Comparison of ENCODE assay signal across 13 cellular contexts in the genomic region with DNA sequence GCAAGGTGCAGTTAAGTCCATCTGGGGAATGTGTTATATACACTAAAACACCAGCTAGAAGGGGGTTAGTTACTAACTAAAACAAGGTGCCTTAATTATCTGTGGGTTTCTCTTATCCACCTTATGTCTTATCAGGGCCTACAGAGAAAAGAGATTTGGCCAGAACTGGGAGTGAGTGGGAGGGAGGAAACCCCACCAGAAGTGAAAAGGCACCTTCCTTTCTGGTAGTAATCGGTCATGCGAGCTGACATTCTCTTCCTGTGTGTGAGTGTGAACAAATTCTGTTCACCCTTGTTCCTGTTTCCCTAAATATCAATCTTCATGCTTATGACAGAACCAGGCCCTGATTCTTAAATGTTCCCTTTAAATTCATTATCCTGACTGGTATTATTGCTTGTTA. TPM values are rescaled to one million over a fixed set of nuclear protein-coding genes. Genes with fewer than 3 reads are reported as not detected.
DNase-seq lines count a peak whose midpoint lies in the region; ATAC-seq and TF ChIP-seq lines count a peak whose summit lies in the region.
"Had no signal": no experiment of that assay in that cellular context is flagged by ENCODE, and none has a peak within 500 bp of the region (broad histone marks: within the 10 kb centered on the region; RNA-seq: fewer than 3 reads in every experiment).

No MANE protein-coding gene starts in this region.

- no peak for TF ChIP-seq POLR2A in upper lobe of left lung (IDR thresholded peaks at IDR 0.05)

- no peaks in the 10 kb centered on the region for H3K27me3 ChIP-seq in upper lobe of left lung
- H3K27me3 ChIP-seq: Peyer's patch had no signal

- H3K4me3 Mint-ChIP-seq in activated CD4-positive, alpha-beta T cell treated with anti-CD3 and anti-CD28 coated beads for 36 hours: no peak overlapping the region
- H3K4me3 Mint-ChIP-seq in stimulated activated effector memory CD8-positive, alpha-beta T cell treated with anti-CD3 and anti-CD28 coated beads, Interleukin-12 subunit alpha, Interleukin-12 subunit beta, amount 100 ng/mL, for 72 hours: no peak overlapping the region
- H3K4me3 Mint-ChIP-seq: activated CD4-positive, alpha-beta memory T cell treated with anti-CD3 and anti-CD28 coated beads for 36 hours had no signal

- H3K36me3 Mint-ChIP-seq in activated CD4-positive, alpha-beta T cell treated with anti-CD3 and anti-CD28 coated beads for 36 hours (ENCODE audit: low read depth): no peaks in the 10 kb centered on the region
- no peaks in the 10 kb centered on the region for H3K36me3 Mint-ChIP-seq in stimulated activated effector memory CD8-positive, alpha-beta T cell treated with anti-CD3 and anti-CD28 coated beads, Interleukin-12 subunit alpha, Interleukin-12 subunit beta, amount 100 ng/mL, for 72 hours
- H3K36me3 Mint-ChIP-seq: activated CD4-positive, alpha-beta memory T cell treated with anti-CD3 and anti-CD28 coated beads for 36 hours had no signal

- H3K4me3 ChIP-seq in upper lobe of left lung: no peak overlapping the region
- H3K4me3 ChIP-seq: Peyer's patch had no signal

- CTCF ChIA-PET in activated CD4-positive, alpha-beta T cell treated with anti-CD3 and anti-CD28 coated beads for 36 hours (lab: Charles Lee): interaction anchor here (1.0 to 11.2 kb wide), 7 partner anchors 13 to 599 kb away, joined by 3 to 134 read pairs (median 5); no protein-coding TSS in a partner anchor

- peaks cover 0 to 5% (median 0%) of the 10 kb centered on the region in 4 donors for H3K36me3 ChIP-seq in upper lobe of left lung
- H3K36me3 ChIP-seq: Peyer's patch had no signal

- no peaks in the 10 kb centered on the region for H3K4me1 ChIP-seq in upper lobe of left lung
- H3K4me1 ChIP-seq: Peyer's patch had no signal

- intact Hi-C loops in activated CD4-positive, alpha-beta T cell treated with anti-CD3 and anti-CD28 coated beads for 36 hours (cut with DNase I, micrococcal nuclease): no loop called here

- ATAC-seq in activated CD4-positive, alpha-beta T cell treated with anti-CD3 and anti-CD28 coated beads for 36 hours: peak; percentile 42
- peak; percentile 69 for ATAC-seq in GM21825 (IDR thresholded peaks at IDR 0.05; ENCODE audit: unreplicated experiment)
- peak; percentile 69 for ATAC-seq in HG03520 (IDR thresholded peaks at IDR 0.05; ENCODE audit: unreplicated experiment)
- ATAC-seq in stimulated activated effector memory CD8-positive, alpha-beta T cell treated with anti-CD3 and anti-CD28 coated beads, Interleukin-12 subunit alpha, Interleukin-12 subunit beta, amount 100 ng/mL, for 72 hours: peak; percentile 49
- ATAC-seq in upper lobe of left lung (ENCODE audit: low FRiP score in 2 of 2): no peak

- no peak overlapping the region for H3K27ac Mint-ChIP-seq in activated CD4-positive, alpha-beta T cell treated with anti-CD3 and anti-CD28 coated beads for 36 hours
- no peak overlapping the region for H3K27ac Mint-ChIP-seq in stimulated activated effector memory CD8-positive, alpha-beta T cell treated with anti-CD3 and anti-CD28 coated beads, Interleukin-12 subunit alpha, Interleukin-12 subunit beta, amount 100 ng/mL, for 72 hours
- H3K27ac Mint-ChIP-seq: activated CD4-positive, alpha-beta memory T cell treated with anti-CD3 and anti-CD28 coated beads for 36 hours had no signal

- 42 to 78% methylated on average over 2 of the region's 2 CpGs for WGBS in upper lobe of left lung, 2 donors

- DNase-seq in activated CD4-positive, alpha-beta T cell treated with anti-CD3 and anti-CD28 coated beads for 36 hours: peak; percentile 4
- DNase-seq in activated CD4-positive, alpha-beta T cell treated with anti-CD3 and anti-CD28 coated beads for 4 hours: no peak
- no peak for DNase-seq in stimulated activated effector memory CD8-positive, alpha-beta T cell treated with anti-CD3 and anti-CD28 coated beads, Interleukin-12 subunit alpha, Interleukin-12 subunit beta, amount 100 ng/mL, for 72 hours (ENCODE audit: low spot score in 2 of 2)
- DNase-seq in GM19238 (ENCODE audit: insufficient read length, low spot score) (no peak), DMS79 (lab: John Stamatoyannopoulos, UW) (no peak), upper lobe of left lung (no peak)
- DNase-seq: kidney glomerular epithelial cell; NCI-H1105 treated with DMSO at 0.1 percent for 48 hours; stimulated activated CD4-positive, alpha-beta T cell treated with anti-CD3 and anti-CD28 coated beads, Interleukin-2, amount 100 ng/mL, for 48 hours had no signal

- no peak for TF ChIP-seq EP300 in upper lobe of left lung (IDR thresholded peaks at IDR 0.05)

- no peaks in the 10 kb centered on the region for H3K9me3 ChIP-seq in upper lobe of left lung
- H3K9me3 ChIP-seq: Peyer's patch had no signal

- H3K27ac ChIP-seq in upper lobe of left lung: no peak overlapping the region
- H3K27ac ChIP-seq: Peyer's patch had no signal

- peaks cover 13% of the 10 kb centered on the region for H3K4me1 Mint-ChIP-seq in activated CD4-positive, alpha-beta T cell treated with anti-CD3 and anti-CD28 coated beads for 36 hours
- H3K4me1 Mint-ChIP-seq in stimulated activated effector memory CD8-positive, alpha-beta T cell treated with anti-CD3 and anti-CD28 coated beads, Interleukin-12 subunit alpha, Interleukin-12 subunit beta, amount 100 ng/mL, for 72 hours: peaks cover 7% of the 10 kb centered on the region

- H3K9me3 Mint-ChIP-seq in activated CD4-positive, alpha-beta T cell treated with anti-CD3 and anti-CD28 coated beads for 36 hours (ENCODE audit: low read depth): no peaks in the 10 kb centered on the region
- H3K9me3 Mint-ChIP-seq in stimulated activated effector memory CD8-positive, alpha-beta T cell treated with anti-CD3 and anti-CD28 coated beads, Interleukin-12 subunit alpha, Interleukin-12 subunit beta, amount 100 ng/mL, for 72 hours: no peaks in the 10 kb centered on the region
- H3K9me3 Mint-ChIP-seq: activated CD4-positive, alpha-beta memory T cell treated with anti-CD3 and anti-CD28 coated beads for 36 hours had no signal

- POLR2A ChIA-PET in activated CD4-positive, alpha-beta T cell treated with anti-CD3 and anti-CD28 coated beads for 36 hours (lab: Charles Lee): no interaction called here

- TF ChIP-seq CTCF in upper lobe of left lung (IDR thresholded peaks at IDR 0.05): no peak

- H3K27me3 Mint-ChIP-seq in activated CD4-positive, alpha-beta T cell treated with anti-CD3 and anti-CD28 coated beads for 36 hours: peaks cover 4% of the 10 kb centered on the region

RNA-seq across cellular contexts. Expression of gene SRPX2, which starts 43.5 kb away (rescaled TPM):
- not detected for total RNA-seq in activated CD4-positive, alpha-beta T cell treated with anti-CD3 and anti-CD28 coated beads for 36 hours
- total RNA-seq in upper lobe of left lung: 10 to 100 TPM; 14.6 to 39.8 (median 23.4) TPM
- total RNA-seq: activated CD4-positive, alpha-beta memory T cell treated with anti-CD3 and anti-CD28 coated beads for 36 hours had no signal

RNA-seq across cellular contexts. Expression of gene SYTL4, which starts 44.4 kb away (rescaled TPM):
- total RNA-seq in activated CD4-positive, alpha-beta T cell treated with anti-CD3 and anti-CD28 coated beads for 36 hours: not detected
- 10 to 100 TPM in 5 of 6 donors, 1 to 10 TPM in 1; 7.4 to 26.2 (median 15.9) TPM for total RNA-seq in upper lobe of left lung
- total RNA-seq: activated CD4-positive, alpha-beta memory T cell treated with anti-CD3 and anti-CD28 coated beads for 36 hours had no signal

RNA-seq across cellular contexts. Expression of gene TSPAN6, which starts 50.9 kb away (rescaled TPM):
- under 1 TPM; 0.41 to 0.47 TPM for total RNA-seq in activated CD4-positive, alpha-beta T cell treated with anti-CD3 and anti-CD28 coated beads for 36 hours
- total RNA-seq in upper lobe of left lung: 10 to 100 TPM in 5 of 6 donors, 1 to 10 TPM in 1; 9.8 to 22.6 (median 17.1) TPM

Comparison
In these comparisons a context has a peak if more than half of its experiments do, and no peak if none do; other contexts are left out.
1. ATAC-seq: peak in activated CD4-positive, alpha-beta T cell treated with anti-CD3 and anti-CD28 coated beads for 36 hours (single experiment), GM21825 (single experiment), HG03520 (single experiment) and stimulated activated effector memory CD8-positive, alpha-beta T cell treated with anti-CD3 and anti-CD28 coated beads, Interleukin-12 subunit alpha, Interleukin-12 subunit beta, amount 100 ng/mL, for 72 hours (single experiment); none in upper lobe of left lung (0 of 2).
2. RNA of gene SRPX2, which starts 43.5 kb away (total RNA-seq): 14.6 to 39.8 TPM in upper lobe of left lung; not detected in activated CD4-positive, alpha-beta T cell treated with anti-CD3 and anti-CD28 coated beads for 36 hours; every median in the first group is over 10 times any median in the second.
3. RNA of gene SYTL4, which starts 44.4 kb away (total RNA-seq): 7.4 to 26.2 TPM in upper lobe of left lung; not detected in activated CD4-positive, alpha-beta T cell treated with anti-CD3 and anti-CD28 coated beads for 36 hours; every median in the first group is over 4 times any median in the second.
4. RNA of gene TSPAN6, which starts 50.9 kb away (total RNA-seq): 9.8 to 22.6 TPM in upper lobe of left lung; 0.41 to 0.47 TPM in activated CD4-positive, alpha-beta T cell treated with anti-CD3 and anti-CD28 coated beads for 36 hours; every median in the first group is over 4 times any median in the second.